ENCODE assay signal across 8 cellular contexts in the genomic region with DNA sequence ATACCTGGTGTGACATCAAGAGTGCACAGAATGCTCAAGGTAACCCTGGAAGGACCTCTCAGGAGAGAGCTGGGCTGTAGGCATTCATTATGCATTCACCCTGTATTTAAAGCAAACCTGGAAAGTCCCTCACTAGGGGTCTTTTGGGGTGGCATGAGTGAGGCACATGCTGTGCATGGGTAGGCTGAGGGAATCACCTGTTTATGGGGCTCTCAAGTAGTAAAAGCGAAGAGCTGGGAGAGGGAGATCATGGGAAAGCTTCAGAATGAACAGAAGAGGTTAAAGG. TPM values are rescaled to one million over a fixed set of nuclear protein-coding genes. Genes with fewer than 3 reads are reported as not detected.
A peak's percentile ranks its signal among the peaks of the same experiment; 100 is the strongest.
DNase-seq lines count a peak whose midpoint lies in the region; ATAC-seq and TF ChIP-seq lines count a peak whose summit lies in the region.

No MANE protein-coding gene starts in this region.

- no peak overlapping the region for H3K27ac ChIP-seq in CD8-positive, alpha-beta memory T cell (ENCODE audit: low read depth, low read length)
- H3K27ac ChIP-seq in SK-N-MC, result no peak overlapping the region
- H3K27ac ChIP-seq in esophagus (ENCODE audit: low read depth in 2 of 2, low read length in 1 of 2), result peak overlapping the region; percentile 96 to 98

- TF ChIP-seq CTCF in progenitor cell of endocrine pancreas (IDR thresholded peaks at IDR 0.05; ENCODE audit: unreplicated experiment), result no peak

- H3K9me3 ChIP-seq in CD8-positive, alpha-beta memory T cell (ENCODE audit: low read length), result no peaks in the 10 kb centered on the region
- no peaks in the 10 kb centered on the region for H3K9me3 ChIP-seq in SK-N-MC (ENCODE audit: low read depth, low read length)
- peaks cover 0 to 2% of the 10 kb centered on the region in 2 donors for H3K9me3 ChIP-seq in esophagus (ENCODE audit: control insufficient read depth in 2 of 2, insufficient read depth in 1 of 2, low read depth in 1 of 2, low read length in 1 of 2)

- CTCF ChIA-PET in CD8-positive, alpha-beta memory T cell (lab: Charles Lee), result interaction anchor here (0.9 to 3.0 kb wide), 6 partner anchors 15 to 67 kb away, joined by 3 to 12 read pairs (median 4); partner anchors contain the start of gene KRTCAP2

- H3K36me3 ChIP-seq in CD8-positive, alpha-beta memory T cell (ENCODE audit: insufficient read depth, low read length), result no peaks in the 10 kb centered on the region
- H3K36me3 ChIP-seq in SK-N-MC (ENCODE audit: insufficient read depth, low read length) (peaks cover 15% of the 10 kb centered on the region; the same call in 1 of the 2 replicates), esophagus (ENCODE audit: control insufficient read depth in 2 of 2, insufficient read depth in 2 of 2, low read length in 1 of 2) (peaks cover 9 to 14% of the 10 kb centered on the region in 2 donors)

- H3K27ac Mint-ChIP-seq in CD8-positive, alpha-beta memory T cell, result peak overlapping the region in 3 of 8 donors; percentile 13 to 71 (median 51)
- H3K27ac Mint-ChIP-seq in progenitor cell of endocrine pancreas, result peak overlapping the region; percentile 81

- peak overlapping the region; percentile 78 for H3K9ac ChIP-seq in SK-N-MC (ENCODE audit: insufficient read length)

- no peaks in the 10 kb centered on the region for H3K36me3 Mint-ChIP-seq in CD8-positive, alpha-beta memory T cell
- H3K36me3 Mint-ChIP-seq in progenitor cell of endocrine pancreas (ENCODE audit: insufficient read depth), result peaks cover 5% of the 10 kb centered on the region

- H3K4me1 Mint-ChIP-seq in CD8-positive, alpha-beta memory T cell, result peaks cover 23 to 30% (median 23%) of the 10 kb centered on the region in 3 donors
- peaks cover 41% of the 10 kb centered on the region for H3K4me1 Mint-ChIP-seq in progenitor cell of endocrine pancreas (ENCODE audit: low read depth)

- peak overlapping the region; percentile 68 to 89 (median 79) for H3K4me3 Mint-ChIP-seq in CD8-positive, alpha-beta memory T cell
- peak overlapping the region; percentile 81 for H3K4me3 Mint-ChIP-seq in progenitor cell of endocrine pancreas (ENCODE audit: low read depth)

- DNase-seq in CD8-positive, alpha-beta memory T cell, result no peak
- DNase-seq in SK-N-MC (ENCODE audit: low read depth, low spot score), result no peak
- DNase-seq in progenitor cell of endocrine pancreas (ENCODE audit: low spot score, unreplicated experiment), result no peak
- DNase-seq in A172 (ENCODE audit: low spot score), result no peak
- no peak for DNase-seq in NCI-H1694 (lab: John Stamatoyannopoulos, UW)
- DNase-seq in dedifferentiated amniotic fluid mesenchymal stem cell (ENCODE audit: extremely low spot score), result no peak

- POLR2A ChIA-PET in CD8-positive, alpha-beta memory T cell (lab: Charles Lee), result no interaction called here

- H3K4me3 ChIP-seq in CD8-positive, alpha-beta memory T cell (ENCODE audit: low read length), result peak overlapping the region; percentile 58
- H3K4me3 ChIP-seq in SK-N-MC (peak overlapping the region; percentile 92), esophagus (ENCODE audit: low read depth in 1 of 2, low read length in 2 of 2) (peak overlapping the region; percentile 81 to 96)

- 8 to 13% methylated on average over 1 of the region's 1 CpG for WGBS in esophagus, 2 donors

- no peaks in the 10 kb centered on the region for H3K9me3 Mint-ChIP-seq in CD8-positive, alpha-beta memory T cell
- no peaks in the 10 kb centered on the region for H3K9me3 Mint-ChIP-seq in progenitor cell of endocrine pancreas (ENCODE audit: low read depth)

- no peak for ATAC-seq in GM21423 (IDR thresholded peaks at IDR 0.05; ENCODE audit: unreplicated experiment)

- H3K27me3 ChIP-seq in CD8-positive, alpha-beta memory T cell (ENCODE audit: insufficient read depth, low read length, poor library complexity, severe bottlenecking), result no peaks in the 10 kb centered on the region
- no peaks in the 10 kb centered on the region for H3K27me3 ChIP-seq in esophagus (ENCODE audit: control insufficient read depth in 1 of 2, insufficient read depth in 2 of 2, low read length in 2 of 2)

- peaks cover 34% of the 10 kb centered on the region for H3K4me1 ChIP-seq in CD8-positive, alpha-beta memory T cell (ENCODE audit: insufficient read depth, low read length)
- H3K4me1 ChIP-seq in esophagus (ENCODE audit: control insufficient read depth in 2 of 2, insufficient read depth in 2 of 2, low read length in 1 of 2), result peaks cover 6 to 23% of the 10 kb centered on the region in 2 donors

- H3K27me3 Mint-ChIP-seq in CD8-positive, alpha-beta memory T cell, result peaks cover 16 to 34% of the 10 kb centered on the region in 2 donors
- peaks cover 36% of the 10 kb centered on the region for H3K27me3 Mint-ChIP-seq in progenitor cell of endocrine pancreas

RNA-seq across cellular contexts. Expression of gene EFNA1, which starts 0.7 kb away (rescaled TPM):
- total RNA-seq in CD8-positive, alpha-beta memory T cell, result under 1 TPM; 0.16 to 0.31 TPM
- 1.3 TPM for polyA plus RNA-seq in CD8-positive, alpha-beta memory T cell
- 10 to 100 TPM; 32.9 to 48.1 TPM for polyA plus RNA-seq in esophagus
- 22.1 and 22.2 TPM in 2 replicates for total RNA-seq in progenitor cell of endocrine pancreas
- total RNA-seq in A172 (2014; rRNA removed; shearing (Covaris generic)), result 17.0 and 17.9 TPM in 2 replicates

RNA-seq across cellular contexts. Expression of gene SLC50A1, which starts 7.2 kb away (rescaled TPM):
- 10 to 100 TPM; 43.4 to 47.2 TPM for total RNA-seq in CD8-positive, alpha-beta memory T cell
- 49.5 TPM for polyA plus RNA-seq in CD8-positive, alpha-beta memory T cell
- polyA plus RNA-seq in esophagus, result 10 to 100 TPM; 41.0 to 51.5 TPM
- total RNA-seq in progenitor cell of endocrine pancreas, result 33.3 and 35.5 TPM in 2 replicates
- total RNA-seq in A172 (2014; rRNA removed; shearing (Covaris generic)), result 30.4 and 39.8 TPM in 2 replicates

RNA-seq across cellular contexts. Expression of gene DPM3, which starts 11.9 kb away (rescaled TPM):
- total RNA-seq in CD8-positive, alpha-beta memory T cell, result 10 to 100 TPM; 38.9 to 40.9 TPM
- polyA plus RNA-seq in CD8-positive, alpha-beta memory T cell, result 120 TPM
- 100 to 1,000 TPM; 103 to 248 TPM for polyA plus RNA-seq in esophagus
- 45.6 and 49.3 TPM in 2 replicates for total RNA-seq in progenitor cell of endocrine pancreas
- total RNA-seq in A172 (2014; rRNA removed; shearing (Covaris generic)), result 37.4 and 116 TPM in 2 replicates

RNA-seq across cellular contexts. Expression of gene KRTCAP2, which starts 44.7 kb away (rescaled TPM):
- 100 to 1,000 TPM; 181 to 207 TPM for total RNA-seq in CD8-positive, alpha-beta memory T cell
- 576 TPM for polyA plus RNA-seq in CD8-positive, alpha-beta memory T cell
- 100 to 1,000 TPM; 161 to 260 TPM for polyA plus RNA-seq in esophagus
- total RNA-seq in progenitor cell of endocrine pancreas, result 146 and 149 TPM in 2 replicates
- 122 and 126 TPM in 2 replicates for total RNA-seq in A172 (2014; rRNA removed; shearing (Covaris generic))

RNA-seq across cellular contexts. Expression of gene TRIM46, which starts 45.2 kb away (rescaled TPM):
- total RNA-seq in CD8-positive, alpha-beta memory T cell, result 1 to 10 TPM; 6.4 to 7.3 TPM
- 0.99 TPM for polyA plus RNA-seq in CD8-positive, alpha-beta memory T cell
- polyA plus RNA-seq in esophagus, result under 1 TPM; 0.19 to 0.47 TPM
- total RNA-seq in progenitor cell of endocrine pancreas, result 21.1 and 25.7 TPM in 2 replicates
- 1.1 and 3.4 TPM in 2 replicates for total RNA-seq in A172 (2014; rRNA removed; shearing (Covaris generic))

Comparison
In these comparisons a context has a peak if more than half of its experiments do, and no peak if none do; other contexts are left out.
1. H3K27ac ChIP-seq: peak in esophagus (2 of 2); none in CD8-positive, alpha-beta memory T cell (single experiment) and SK-N-MC (single experiment).
2. RNA of gene EFNA1, which starts 0.7 kb away (total RNA-seq): 22.1 to 22.2 TPM in progenitor cell of endocrine pancreas and 17.0 to 17.9 TPM in A172; 0.16 to 0.31 TPM in CD8-positive, alpha-beta memory T cell; every median in the first group is over 10 times any median in the second.
3. Peak in every context shown above with its lines, with median percentiles within 50 percentile points of each other: H3K4me3 ChIP-seq.